17 cellular contexts compared by ENCODE assay signal in genomic region chr3:37592328-37592727, GRCh38.
DNase-seq lines count a peak whose midpoint lies in the region; TF ChIP-seq lines count a peak whose summit lies in the region.
"Had no signal": no experiment of that assay in that cellular context is flagged by ENCODE, and none has a peak within 500 bp of the region (broad histone marks: within the 10 kb centered on the region; RNA-seq: fewer than 3 reads in every experiment).

No MANE protein-coding gene starts in this region.

- H3K4me1 ChIP-seq in prostate gland (replicated peaks) = peaks cover 9% of the 10 kb centered on the region
- H3K4me1 ChIP-seq in tibial artery = peaks cover 5 to 95% (median 66%) of the 10 kb centered on the region in 4 donors
- H3K4me1 ChIP-seq: A549 had no signal

- no peak for TF ChIP-seq EP300 in Ishikawa (IDR thresholded peaks at IDR 0.05; ENCODE audit: borderline replicate concordance)

- H3K27me3 Mint-ChIP-seq in endothelial cell (ENCODE audit: unreplicated experiment) = peaks cover 21% of the 10 kb centered on the region

- no peak for DNase-seq in endothelial cell (ENCODE audit: low spot score)
- DNase-seq in prostate gland (ENCODE audit: low spot score) = no peak
- no peak for DNase-seq in tibial artery
- no peak for DNase-seq in GF-D8 (lab: John Stamatoyannopoulos, UW)
- DNase-seq in NCI-H128 (lab: John Stamatoyannopoulos, UW; ENCODE audit: unreplicated experiment) = no peak
- DNase-seq in EL = no peak
- no peak for DNase-seq in NCI-H2171 (lab: John Stamatoyannopoulos, UW)
- DNase-seq: Caco-2; CD4-positive, alpha-beta T cell; GDM1; NCI-H1436; NCI-H1930; NCI-H526 treated with DMSO at 0.1 percent for 48 hours had no signal

- H3K9me3 ChIP-seq in prostate gland = no peaks in the 10 kb centered on the region
- no peaks in the 10 kb centered on the region for H3K9me3 ChIP-seq in tibial artery
- H3K9me3 ChIP-seq: A549, Caco-2, SJSA1 had no signal

- H3K27ac ChIP-seq in prostate gland (peak overlapping the region; percentile 64 to 72), tibial artery (peak overlapping the region; percentile 90 to 93)
- H3K27ac ChIP-seq: A549, KMS-11, SJSA1 had no signal

- no peak overlapping the region for H3K4me3 ChIP-seq in prostate gland
- no peak overlapping the region for H3K4me3 ChIP-seq in tibial artery
- H3K4me3 ChIP-seq: A549, SJSA1 had no signal

- H3K4me1 Mint-ChIP-seq in endothelial cell (ENCODE audit: unreplicated experiment) = peaks cover 56% of the 10 kb centered on the region

- H3K36me3 ChIP-seq in prostate gland (no peaks in the 10 kb centered on the region), tibial artery (no peaks in the 10 kb centered on the region)
- H3K36me3 ChIP-seq: SJSA1 had no signal

- no peaks in the 10 kb centered on the region for H3K27me3 ChIP-seq in prostate gland (replicated peaks; ENCODE audit: insufficient read depth)
- H3K27me3 ChIP-seq in tibial artery = no peaks in the 10 kb centered on the region
- H3K27me3 ChIP-seq: SJSA1 had no signal

- no peaks in the 10 kb centered on the region for H3K9me3 Mint-ChIP-seq in endothelial cell (ENCODE audit: unreplicated experiment)
- H3K9me3 Mint-ChIP-seq: CD4-positive, alpha-beta T cell had no signal

- TF ChIP-seq CTCF in endothelial cell (IDR thresholded peaks at IDR 0.05; ENCODE audit: unreplicated experiment) (no peak), prostate gland (IDR thresholded peaks at IDR 0.05) (no peak), tibial artery (IDR thresholded peaks at IDR 0.05) (no peak)

- TF ChIP-seq POLR2A in prostate gland (IDR thresholded peaks at IDR 0.05) = no peak

- H3K36me3 Mint-ChIP-seq in endothelial cell (ENCODE audit: low read depth, unreplicated experiment) = peaks cover 31% of the 10 kb centered on the region

- H3K4me3 Mint-ChIP-seq in endothelial cell (ENCODE audit: unreplicated experiment) = peak overlapping the region; percentile 38
- H3K4me3 Mint-ChIP-seq: CD4-positive, alpha-beta T cell had no signal

- TF ChIP-seq RAD21 in Ishikawa (IDR thresholded peaks at IDR 0.05; ENCODE audit: low read depth) = no peak

- 96% methylated on average over 6 of the region's 6 CpGs for WGBS in prostate gland

- no peak overlapping the region for H3K27ac Mint-ChIP-seq in endothelial cell (ENCODE audit: unreplicated experiment)
- H3K27ac Mint-ChIP-seq: CD4-positive, alpha-beta T cell had no signal

- intact Hi-C loops in prostate gland (cut with DNase I) (no loop called here), tibial artery (cut with DNase I; ENCODE audit: low total_unique reads) (no loop called here)

TF ChIP-seq in Ishikawa, 13 proteins besides CTCF, POLR2A, EP300 and RAD21:
- TF ChIP-seq USF1 (IDR thresholded peaks at IDR 0.05) (0 out of 2 replicates have a peak, but pooled peaks have one; percentile 27), TAF1 (IDR thresholded peaks at IDR 0.05; ENCODE audit: low read depth) (no peak)
